ENCODE assay signal across 28 cellular contexts in the genomic region with DNA sequence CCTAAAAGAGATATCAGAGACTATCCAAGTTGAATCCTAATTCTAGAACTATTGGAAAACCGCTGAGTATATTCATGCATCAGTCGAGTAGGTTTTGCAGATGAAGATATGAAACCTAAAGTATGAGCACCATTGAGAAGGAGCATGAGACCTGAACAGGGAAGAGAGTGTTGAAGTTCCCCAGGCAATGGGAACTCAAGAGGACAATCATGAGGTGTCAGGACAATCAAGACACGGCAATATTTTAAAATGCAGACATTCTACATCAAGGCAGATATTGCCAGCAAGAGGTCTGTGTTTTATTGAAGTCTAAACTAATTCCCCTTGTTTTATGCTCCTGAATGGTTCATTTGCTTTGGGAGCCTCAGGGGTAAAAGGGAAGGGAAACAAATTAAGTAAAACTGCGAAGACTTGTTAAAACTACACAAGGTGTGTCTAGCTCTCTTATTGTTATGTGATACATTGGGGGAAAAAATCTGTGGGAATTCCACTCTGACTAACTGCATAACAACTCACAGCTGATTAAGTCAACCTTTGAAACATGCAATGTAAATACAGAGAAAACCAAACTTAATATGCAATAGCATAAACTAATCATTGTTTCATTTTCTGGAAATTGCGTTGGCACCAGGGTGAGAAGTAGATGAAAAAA.
A peak's percentile ranks its signal among the peaks of the same experiment; 100 is the strongest.
DNase-seq lines count a peak whose midpoint lies in the region; ATAC-seq and TF ChIP-seq lines count a peak whose summit lies in the region.
"Had no signal": no experiment of that assay in that cellular context is flagged by ENCODE, and none has a peak within 500 bp of the region (broad histone marks: within the 10 kb centered on the region; RNA-seq: fewer than 3 reads in every experiment).

No MANE protein-coding gene starts in this region.

- H3K27ac Mint-ChIP-seq in GM23338, result no peak overlapping the region; the same call in 1 of the 2 replicates
- H3K27ac Mint-ChIP-seq: activated CD4-positive, alpha-beta memory T cell treated with anti-CD3 and anti-CD28 coated beads for 36 hours; CD4-positive, alpha-beta T cell had no signal

- H3K36me3 ChIP-seq in GM23338 (ENCODE audit: insufficient read depth) (no peaks in the 10 kb centered on the region), brain microvascular endothelial cell (replicated peaks) (no peaks in the 10 kb centered on the region), mucosa of rectum (ENCODE audit: control insufficient read depth in 2 of 2, insufficient read depth in 2 of 2, low read length in 2 of 2) (no peaks in the 10 kb centered on the region)
- H3K36me3 ChIP-seq: pancreas, spleen, stomach, vagina had no signal

- H3K79me2 ChIP-seq in GM23338 (replicated peaks; ENCODE audit: insufficient read depth), result no peaks in the 10 kb centered on the region

- H3K27me3 ChIP-seq in GM23338 (ENCODE audit: insufficient read depth), result no peaks in the 10 kb centered on the region
- no peaks in the 10 kb centered on the region for H3K27me3 ChIP-seq in brain microvascular endothelial cell (replicated peaks)
- no peaks in the 10 kb centered on the region for H3K27me3 ChIP-seq in foreskin keratinocyte
- no peaks in the 10 kb centered on the region for H3K27me3 ChIP-seq in mucosa of rectum (ENCODE audit: control insufficient read depth in 2 of 2, insufficient read depth in 2 of 2, low read length in 2 of 2)
- H3K27me3 ChIP-seq: body of pancreas, pancreas, spleen, stomach, vagina had no signal

- no peaks in the 10 kb centered on the region for H3K9me3 ChIP-seq in mucosa of rectum (ENCODE audit: control insufficient read depth in 2 of 2, low read length in 2 of 2)
- H3K9me3 ChIP-seq: body of pancreas, pancreas, spleen, stomach, vagina had no signal

- H3K9me2 ChIP-seq in GM23338 (ENCODE audit: insufficient read depth), result no peaks in the 10 kb centered on the region

- H3K36me3 Mint-ChIP-seq in GM23338 (ENCODE audit: low read depth), result no peaks in the 10 kb centered on the region
- H3K36me3 Mint-ChIP-seq: activated CD4-positive, alpha-beta memory T cell treated with anti-CD3 and anti-CD28 coated beads for 36 hours had no signal

- H3K4me3 ChIP-seq in GM23338 (no peak overlapping the region), brain microvascular endothelial cell (ENCODE audit: low read depth, low read length) (no peak overlapping the region), mucosa of rectum (ENCODE audit: low read length in 2 of 2) (peak overlapping the region; percentile 47 to 60)
- H3K4me3 ChIP-seq: body of pancreas, dorsolateral prefrontal cortex, lung, pancreas, spleen, stomach, vagina had no signal

- no peak overlapping the region for H3K27ac ChIP-seq in GM23338 (ENCODE audit: low read depth)
- no peak overlapping the region for H3K27ac ChIP-seq in brain microvascular endothelial cell
- no peak overlapping the region for H3K27ac ChIP-seq in foreskin keratinocyte
- H3K27ac ChIP-seq in mucosa of rectum (ENCODE audit: low read depth in 2 of 2, low read length in 2 of 2), result peak overlapping the region; percentile 25 to 32
- H3K27ac ChIP-seq: dorsolateral prefrontal cortex, KMS-11, pancreas, spleen, vagina had no signal

- H3K4me1 Mint-ChIP-seq in GM23338, result peaks cover 24% of the 10 kb centered on the region

- peak overlapping the region; percentile 29; the same call in 1 of the 2 replicates for H2AFZ ChIP-seq in GM23338

- no peak overlapping the region for H3K4me2 ChIP-seq in GM23338
- H3K4me2 ChIP-seq: KMS-11 had no signal

- H3K9ac ChIP-seq in mucosa of rectum (ENCODE audit: low read depth in 1 of 2, low read length in 2 of 2), result no peak overlapping the region
- H3K9ac ChIP-seq: KMS-11 had no signal

- DNase-seq in GM23338 (ENCODE audit: low spot score) (no peak), brain microvascular endothelial cell (peak; percentile 4), foreskin keratinocyte (peak; percentile 44 to 55), NCI-H2029 treated with DMSO at 0.1 percent for 48 hours (lab: John Stamatoyannopoulos, UW) (no peak), 8988T (no peak)
- DNase-seq: activated CD4-positive, alpha-beta memory T cell treated with anti-CD3 and anti-CD28 coated beads for 36 hours; activated CD4-positive, alpha-beta T cell treated with anti-CD3 and anti-CD28 coated beads for 1 hour; activated naive CD4-positive, alpha-beta T cell treated with Interleukin-2 at 50 U/mL for 16 hours; AML-193; body of pancreas; CD4-positive, alpha-beta T cell; dorsolateral prefrontal cortex; GOT3; kidney; NCI-H1417; NCI-H2029; pancreas; Right ventricle myocardium superior; spleen; stimulated activated CD4-positive, alpha-beta T cell treated with anti-CD3 and anti-CD28 coated beads, Interleukin-2, amount 100 ng/mL, for 24 hours; stomach had no signal

- H3K27me3 Mint-ChIP-seq in GM23338 (ENCODE audit: insufficient read depth, low read depth, poor library complexity), result peaks cover 3% of the 10 kb centered on the region
- H3K27me3 Mint-ChIP-seq: activated CD4-positive, alpha-beta memory T cell treated with anti-CD3 and anti-CD28 coated beads for 36 hours; CD4-positive, alpha-beta T cell had no signal

- no peak overlapping the region for H3K4me3 Mint-ChIP-seq in GM23338
- H3K4me3 Mint-ChIP-seq: activated CD4-positive, alpha-beta memory T cell treated with anti-CD3 and anti-CD28 coated beads for 36 hours; CD4-positive, alpha-beta T cell; neural crest cell had no signal

- no peaks in the 10 kb centered on the region for H3F3A ChIP-seq in GM23338 (replicated peaks; ENCODE audit: low read depth)

- peaks cover 25% of the 10 kb centered on the region for H3K4me1 ChIP-seq in GM23338 (ENCODE audit: insufficient read depth)
- H3K4me1 ChIP-seq in foreskin keratinocyte, result no peaks in the 10 kb centered on the region
- H3K4me1 ChIP-seq in mucosa of rectum (ENCODE audit: control insufficient read depth in 2 of 2, insufficient read depth in 2 of 2, low read length in 2 of 2), result peaks cover 4 to 8% of the 10 kb centered on the region in 2 donors
- H3K4me1 ChIP-seq: body of pancreas, pancreas, spleen, vagina had no signal

- ATAC-seq in GM23338 (no peak), foreskin keratinocyte (peak; percentile 62), HG02763 (IDR thresholded peaks at IDR 0.05; ENCODE audit: unreplicated experiment) (no peak), GM18517 (IDR thresholded peaks at IDR 0.05; ENCODE audit: unreplicated experiment) (no peak)
- ATAC-seq: body of pancreas had no signal

- no peak for TF ChIP-seq CTCF in GM23338 (conservative IDR thresholded peaks at IDR 0.05; ENCODE audit: low read depth in 2 of 2)
- TF ChIP-seq CTCF in brain microvascular endothelial cell (IDR thresholded peaks at IDR 0.05; ENCODE audit: low read depth, low read length, missing control alignments), result no peak
- TF ChIP-seq CTCF in foreskin keratinocyte (conservative IDR thresholded peaks at IDR 0.05), result no peak

- no peaks in the 10 kb centered on the region for H4K20me1 ChIP-seq in GM23338 (replicated peaks; ENCODE audit: insufficient read depth)

- in situ Hi-C loops in brain microvascular endothelial cell (cut with HindIII; ENCODE audit: low pct_ligation_motif_present, low sequenced_read_pairs), result no loop called here

- no peaks in the 10 kb centered on the region; the same call in 2 of the 3 replicates for H3K9me3 Mint-ChIP-seq in GM23338
- H3K9me3 Mint-ChIP-seq: activated CD4-positive, alpha-beta memory T cell treated with anti-CD3 and anti-CD28 coated beads for 36 hours; CD4-positive, alpha-beta T cell had no signal

TF ChIP-seq in GM23338, 12 proteins besides CTCF, POLR2A, EP300 and RAD21:
- TF ChIP-seq POLR2AphosphoS5 (IDR thresholded peaks at IDR 0.05; ENCODE audit: low read depth), result no peak

Comparison
In these comparisons a context has a peak if more than half of its experiments do, and no peak if none do; other contexts are left out.
1. DNase-seq: peak in brain microvascular endothelial cell (single experiment) and foreskin keratinocyte (2 of 2); none in GM23338 (single experiment), NCI-H2029 treated with DMSO at 0.1 percent for 48 hours (single experiment) and 8988T (single experiment).
2. H3K27ac ChIP-seq: peak in mucosa of rectum (2 of 2); none in GM23338 (single experiment), brain microvascular endothelial cell (single experiment) and foreskin keratinocyte (single experiment).
3. H3K4me3 ChIP-seq: peak in mucosa of rectum (2 of 2); none in GM23338 (single experiment) and brain microvascular endothelial cell (single experiment).